ENCODE assay signal across 28 cellular contexts in genomic region chr11:77267910-77268309, GRCh38. TPM values are rescaled to one million over a fixed set of nuclear protein-coding genes. Genes with fewer than 3 reads are reported as not detected.
DNase-seq lines count a peak whose midpoint lies in the region; ATAC-seq, FAIRE-seq and TF ChIP-seq lines count a peak whose summit lies in the region.
"Had no signal": no experiment of that assay in that cellular context is flagged by ENCODE, and none has a peak within 500 bp of the region (broad histone marks: within the 10 kb centered on the region; RNA-seq: fewer than 3 reads in every experiment).

No MANE protein-coding gene starts in this region.

- TF ChIP-seq POLR2A in GM12891 (IDR thresholded peaks at IDR 0.05; ENCODE audit: low read depth, low read length) (no peak), body of pancreas (IDR thresholded peaks at IDR 0.05) (no peak)

- H3K4me3 ChIP-seq in AG04449 (ENCODE audit: low read depth, low read length) (no peak overlapping the region), WERI-Rb-1 (ENCODE audit: low read depth, low read length) (no peak overlapping the region), lower lobe of right lung (no peak overlapping the region), body of pancreas (no peak overlapping the region)
- H3K4me3 ChIP-seq: A549 had no signal

- H3K4me1 ChIP-seq in lower lobe of right lung (no peaks in the 10 kb centered on the region), body of pancreas (no peaks in the 10 kb centered on the region)
- H3K4me1 ChIP-seq: A549, parathyroid adenoma had no signal

- intact Hi-C loops in lower lobe of right lung (cut with DNase I) (no loop called here), body of pancreas (cut with DNase I) (no loop called here)

- H3K27me3 ChIP-seq in WERI-Rb-1 (ENCODE audit: insufficient read depth, low read depth, severe bottlenecking) (no peaks in the 10 kb centered on the region), lower lobe of right lung (ENCODE audit: low read depth) (no peaks in the 10 kb centered on the region), body of pancreas (no peaks in the 10 kb centered on the region)

- peak; percentile 75 for FAIRE-seq in GM12891 (lab: Jason Lieb, UNC)
- FAIRE-seq: A549, endothelial cell of umbilical vein had no signal

- ATAC-seq in lower lobe of right lung (no peak), body of pancreas (no peak)
- ATAC-seq: A549, left cardiac atrium, sciatic nerve had no signal

- 93 to 94% methylated on average over 2 of the region's 2 CpGs for WGBS in body of pancreas, 2 donors

- CTCF ChIA-PET in AG04449 (lab: Yijun Ruan, JAX): no interaction called here

- H3K27ac ChIP-seq in WERI-Rb-1 (no peak overlapping the region), lower lobe of right lung (no peak overlapping the region), body of pancreas (no peak overlapping the region)
- H3K27ac ChIP-seq: A549, parathyroid adenoma had no signal

- POLR2A ChIA-PET in AG04449 (lab: Yijun Ruan, JAX): interaction anchor here (0.5 to 0.6 kb wide), 2 partner anchors 143 to 275 kb away, joined by 4 to 5 read pairs; no protein-coding TSS in a partner anchor

- H3K36me3 ChIP-seq in WERI-Rb-1: no peaks in the 10 kb centered on the region
- H3K36me3 ChIP-seq in lower lobe of right lung: no peaks in the 10 kb centered on the region
- H3K36me3 ChIP-seq in body of pancreas (replicated peaks in 1 of 2; ENCODE audit: insufficient read depth in 1 of 2, low read depth in 2 of 2): no peaks in the 10 kb centered on the region

- DNase-seq in AG04449 (ENCODE audit: low read depth, low spot score) (peak; percentile 61), GM12891 (ENCODE audit: insufficient read length, low spot score) (no peak), amniotic epithelial cell (ENCODE audit: low read depth) (peak; percentile 94), fibroblast of peridontal ligament (ENCODE audit: extremely low read depth) (peak; percentile 49), WERI-Rb-1 (no peak), lower lobe of right lung (no peak), body of pancreas (no peak), NCI-H748 treated with DMSO at 0.1 percent for 48 hours (lab: John Stamatoyannopoulos, UW) (no peak)
- DNase-seq: activated CD4-positive, alpha-beta T cell treated with anti-CD3 and anti-CD28 coated beads for 48 hours; activated naive CD8-positive, alpha-beta T cell treated with anti-CD3 and anti-CD28 coated beads, Interleukin-2, amount 10 ng/mL, durations not matched to agents 7 days and 5 days; CD4-positive, CD25-positive, alpha-beta regulatory T cell; DMS 273 treated with DMSO at 0.1 percent for 48 hours; GF-D8; Kasumi-1; left cardiac atrium; NCI-H1105; NCI-H69 had no signal

- H3K9me3 ChIP-seq in WERI-Rb-1 (ENCODE audit: severe bottlenecking): no peaks in the 10 kb centered on the region
- H3K9me3 ChIP-seq in lower lobe of right lung: peaks cover 11% of the 10 kb centered on the region
- H3K9me3 ChIP-seq in body of pancreas: no peaks in the 10 kb centered on the region
- H3K9me3 ChIP-seq: A549 had no signal

- TF ChIP-seq CTCF in AG04449 (IDR thresholded peaks at IDR 0.05; ENCODE audit: insufficient read depth, low read length, missing control alignments) (no peak), WERI-Rb-1 (IDR thresholded peaks at IDR 0.05; ENCODE audit: low read depth, low read length) (no peak), lower lobe of right lung (IDR thresholded peaks at IDR 0.05) (no peak), body of pancreas (IDR thresholded peaks at IDR 0.05) (no peak)

TF ChIP-seq in GM12891, 5 proteins besides CTCF, POLR2A, EP300 and RAD21:
- TF ChIP-seq SPI1 (IDR thresholded peaks at IDR 0.05; ENCODE audit: low read depth, low read length): no peak
- no peak for TF ChIP-seq POU2F2 (IDR thresholded peaks at IDR 0.05; ENCODE audit: low read depth, low read length)
- TF ChIP-seq TAF1 (IDR thresholded peaks at IDR 0.05; ENCODE audit: low read depth, low read length): no peak
- TF ChIP-seq PAX5 (IDR thresholded peaks at IDR 0.05; ENCODE audit: insufficient read depth, low read length, severe bottlenecking): no peak
- TF ChIP-seq POLR2AphosphoS5 (IDR thresholded peaks at IDR 0.05; ENCODE audit: low read depth, low read length): no peak

RNA-seq across cellular contexts. Expression of gene GDPD4, which starts 33.6 kb away (rescaled TPM):
- polyA plus RNA-seq in GM12891 (2012; ENCODE audit: low read depth, missing spikeins): not detected
- total RNA-seq in lower lobe of right lung (not detected), body of pancreas (not detected)
- total RNA-seq: activated naive CD8-positive, alpha-beta T cell treated with anti-CD3 and anti-CD28 coated beads, Interleukin-2, amount 10 ng/mL, durations not matched to agents 7 days and 5 days; activated T-helper 2 cell treated with anti-CD3 and anti-CD28 coated beads, Interferon-gamma antibody, Interleukin-2, Interleukin-4, amounts not matched to agents 10 μg/mL and 5 μg/mL and 100 μg/mL, durations not matched to agents 14 hours and 24 hours and 36 hours; cardiac septum; CD4-positive, CD25-positive, alpha-beta regulatory T cell; dermis microvascular lymphatic vessel endothelial cell; endothelial cell of umbilical vein; glomerular endothelial cell; HT-29; left cardiac atrium; mesenteric fat pad; sciatic nerve; temporal lobe had no signal
- polyA plus RNA-seq: A549; CD4-positive, CD25-positive, alpha-beta regulatory T cell; endothelial cell of umbilical vein had no signal

Comparison
In these comparisons a context has a peak if more than half of its experiments do, and no peak if none do; other contexts are left out.
1. DNase-seq: peak in AG04449 (single experiment), amniotic epithelial cell (single experiment) and fibroblast of peridontal ligament (single experiment); none in GM12891 (single experiment), WERI-Rb-1 (single experiment), lower lobe of right lung (single experiment), body of pancreas (0 of 4) and NCI-H748 treated with DMSO at 0.1 percent for 48 hours (single experiment).